3 cellular contexts compared by ENCODE assay signal in the genomic region with DNA sequence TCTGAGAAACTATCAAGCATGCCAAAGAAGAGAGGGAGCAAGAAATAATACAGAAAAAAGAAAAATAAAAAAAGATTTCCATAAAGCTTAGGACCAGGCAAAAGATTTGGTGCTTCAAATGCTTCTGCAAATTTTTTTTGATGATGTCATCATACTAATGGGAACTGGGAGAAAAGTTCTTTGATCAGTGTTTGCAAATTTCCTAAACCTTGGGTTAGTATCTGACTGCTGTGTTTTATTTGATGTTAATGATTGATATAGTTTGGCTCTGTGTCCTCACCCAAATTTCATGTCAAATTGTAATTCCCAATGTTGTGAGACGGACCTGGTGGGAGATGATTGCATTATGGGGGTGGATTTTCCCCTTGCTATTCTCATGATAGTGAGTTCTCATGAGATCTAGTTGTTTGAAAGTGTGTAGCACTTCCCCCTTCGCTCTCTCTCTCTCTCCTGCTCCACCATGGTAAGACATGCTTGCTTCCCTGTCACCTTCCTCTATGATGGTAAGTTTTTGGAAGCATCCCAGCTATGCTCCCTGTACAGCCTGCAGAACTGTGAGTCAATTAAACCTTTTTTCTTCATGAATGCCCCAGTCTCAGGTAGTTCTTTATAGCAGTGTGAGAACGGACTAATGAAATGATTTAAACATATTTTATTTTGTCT.
TF ChIP-seq lines count a peak whose summit lies in the region.

No MANE protein-coding gene starts in this region.

TF ChIP-seq in HEK293, 187 proteins besides CTCF, POLR2A, EP300 and RAD21 (continued from another document):
- TF ChIP-seq, protein P1, sequence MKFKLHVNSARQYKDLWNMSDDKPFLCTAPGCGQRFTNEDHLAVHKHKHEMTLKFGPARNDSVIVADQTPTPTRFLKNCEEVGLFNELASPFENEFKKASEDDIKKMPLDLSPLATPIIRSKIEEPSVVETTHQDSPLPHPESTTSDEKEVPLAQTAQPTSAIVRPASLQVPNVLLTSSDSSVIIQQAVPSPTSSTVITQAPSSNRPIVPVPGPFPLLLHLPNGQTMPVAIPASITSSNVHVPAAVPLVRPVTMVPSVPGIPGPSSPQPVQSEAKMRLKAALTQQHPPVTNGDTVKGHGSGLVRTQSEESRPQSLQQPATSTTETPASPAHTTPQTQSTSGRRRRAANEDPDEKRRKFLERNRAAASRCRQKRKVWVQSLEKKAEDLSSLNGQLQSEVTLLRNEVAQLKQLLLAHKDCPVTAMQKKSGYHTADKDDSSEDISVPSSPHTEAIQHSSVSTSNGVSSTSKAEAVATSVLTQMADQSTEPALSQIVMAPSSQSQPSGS (tag by site-specific recombination; IDR thresholded peaks at IDR 0.05; ENCODE audit: low read depth) = peak; percentile 83
- TF ChIP-seq, protein P2, sequence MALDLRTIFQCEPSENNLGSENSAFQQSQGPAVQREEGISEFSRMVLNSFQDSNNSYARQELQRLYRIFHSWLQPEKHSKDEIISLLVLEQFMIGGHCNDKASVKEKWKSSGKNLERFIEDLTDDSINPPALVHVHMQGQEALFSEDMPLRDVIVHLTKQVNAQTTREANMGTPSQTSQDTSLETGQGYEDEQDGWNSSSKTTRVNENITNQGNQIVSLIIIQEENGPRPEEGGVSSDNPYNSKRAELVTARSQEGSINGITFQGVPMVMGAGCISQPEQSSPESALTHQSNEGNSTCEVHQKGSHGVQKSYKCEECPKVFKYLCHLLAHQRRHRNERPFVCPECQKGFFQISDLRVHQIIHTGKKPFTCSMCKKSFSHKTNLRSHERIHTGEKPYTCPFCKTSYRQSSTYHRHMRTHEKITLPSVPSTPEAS (tag by site-specific recombination; IDR thresholded peaks at IDR 0.05) = no peak
- TF ChIP-seq, protein P3, sequence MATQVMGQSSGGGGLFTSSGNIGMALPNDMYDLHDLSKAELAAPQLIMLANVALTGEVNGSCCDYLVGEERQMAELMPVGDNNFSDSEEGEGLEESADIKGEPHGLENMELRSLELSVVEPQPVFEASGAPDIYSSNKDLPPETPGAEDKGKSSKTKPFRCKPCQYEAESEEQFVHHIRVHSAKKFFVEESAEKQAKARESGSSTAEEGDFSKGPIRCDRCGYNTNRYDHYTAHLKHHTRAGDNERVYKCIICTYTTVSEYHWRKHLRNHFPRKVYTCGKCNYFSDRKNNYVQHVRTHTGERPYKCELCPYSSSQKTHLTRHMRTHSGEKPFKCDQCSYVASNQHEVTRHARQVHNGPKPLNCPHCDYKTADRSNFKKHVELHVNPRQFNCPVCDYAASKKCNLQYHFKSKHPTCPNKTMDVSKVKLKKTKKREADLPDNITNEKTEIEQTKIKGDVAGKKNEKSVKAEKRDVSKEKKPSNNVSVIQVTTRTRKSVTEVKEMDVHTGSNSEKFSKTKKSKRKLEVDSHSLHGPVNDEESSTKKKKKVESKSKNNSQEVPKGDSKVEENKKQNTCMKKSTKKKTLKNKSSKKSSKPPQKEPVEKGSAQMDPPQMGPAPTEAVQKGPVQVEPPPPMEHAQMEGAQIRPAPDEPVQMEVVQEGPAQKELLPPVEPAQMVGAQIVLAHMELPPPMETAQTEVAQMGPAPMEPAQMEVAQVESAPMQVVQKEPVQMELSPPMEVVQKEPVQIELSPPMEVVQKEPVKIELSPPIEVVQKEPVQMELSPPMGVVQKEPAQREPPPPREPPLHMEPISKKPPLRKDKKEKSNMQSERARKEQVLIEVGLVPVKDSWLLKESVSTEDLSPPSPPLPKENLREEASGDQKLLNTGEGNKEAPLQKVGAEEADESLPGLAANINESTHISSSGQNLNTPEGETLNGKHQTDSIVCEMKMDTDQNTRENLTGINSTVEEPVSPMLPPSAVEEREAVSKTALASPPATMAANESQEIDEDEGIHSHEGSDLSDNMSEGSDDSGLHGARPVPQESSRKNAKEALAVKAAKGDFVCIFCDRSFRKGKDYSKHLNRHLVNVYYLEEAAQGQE (tag by site-specific recombination; IDR thresholded peaks at IDR 0.05) = no peak
TF ChIP-seq in HEK293: peak in this region for 1.

TF ChIP-seq in GM12878, 131 proteins besides CTCF, POLR2A, EP300 and RAD21 (continued from another document):
- TF ChIP-seq SREBF2 (IDR thresholded peaks at IDR 0.05; ENCODE audit: low read length) = no peak

TF ChIP-seq in HepG2, 621 proteins besides CTCF, POLR2A, EP300 and RAD21:
- TF ChIP-seq MAFK (conservative IDR thresholded peaks at IDR 0.05 in 1 of 2, IDR thresholded peaks at IDR 0.05 in 1 of 2; ENCODE audit: low read length in 2 of 2) = peak; percentile 78 to 80
- TF ChIP-seq ATF7 (IDR thresholded peaks at IDR 0.05) = peak; percentile 97
- TF ChIP-seq ATF7 (CRISPR knock-in tag; IDR thresholded peaks at IDR 0.05) = no peak
- TF ChIP-seq CREB1 (IDR thresholded peaks at IDR 0.05) = peak; percentile 65
- TF ChIP-seq CREB1 (CRISPR knock-in tag; IDR thresholded peaks at IDR 0.05) = no peak
- TF ChIP-seq, protein P4, sequence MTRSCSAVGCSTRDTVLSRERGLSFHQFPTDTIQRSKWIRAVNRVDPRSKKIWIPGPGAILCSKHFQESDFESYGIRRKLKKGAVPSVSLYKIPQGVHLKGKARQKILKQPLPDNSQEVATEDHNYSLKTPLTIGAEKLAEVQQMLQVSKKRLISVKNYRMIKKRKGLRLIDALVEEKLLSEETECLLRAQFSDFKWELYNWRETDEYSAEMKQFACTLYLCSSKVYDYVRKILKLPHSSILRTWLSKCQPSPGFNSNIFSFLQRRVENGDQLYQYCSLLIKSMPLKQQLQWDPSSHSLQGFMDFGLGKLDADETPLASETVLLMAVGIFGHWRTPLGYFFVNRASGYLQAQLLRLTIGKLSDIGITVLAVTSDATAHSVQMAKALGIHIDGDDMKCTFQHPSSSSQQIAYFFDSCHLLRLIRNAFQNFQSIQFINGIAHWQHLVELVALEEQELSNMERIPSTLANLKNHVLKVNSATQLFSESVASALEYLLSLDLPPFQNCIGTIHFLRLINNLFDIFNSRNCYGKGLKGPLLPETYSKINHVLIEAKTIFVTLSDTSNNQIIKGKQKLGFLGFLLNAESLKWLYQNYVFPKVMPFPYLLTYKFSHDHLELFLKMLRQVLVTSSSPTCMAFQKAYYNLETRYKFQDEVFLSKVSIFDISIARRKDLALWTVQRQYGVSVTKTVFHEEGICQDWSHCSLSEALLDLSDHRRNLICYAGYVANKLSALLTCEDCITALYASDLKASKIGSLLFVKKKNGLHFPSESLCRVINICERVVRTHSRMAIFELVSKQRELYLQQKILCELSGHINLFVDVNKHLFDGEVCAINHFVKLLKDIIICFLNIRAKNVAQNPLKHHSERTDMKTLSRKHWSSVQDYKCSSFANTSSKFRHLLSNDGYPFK (CRISPR knock-in tag; IDR thresholded peaks at IDR 0.05; ENCODE audit: borderline replicate concordance) = no peak
- TF ChIP-seq MAFF (IDR thresholded peaks at IDR 0.05; ENCODE audit: low read depth, low read length) = peak; percentile 58
TF ChIP-seq in HepG2: peak in this region for 4.
